In genomic region chr6:38194282-38194572, GRCh38 we compare ENCODE assay signal across 26 cellular contexts.
"Had no signal": no experiment of that assay in that cellular context is flagged by ENCODE, and none has a peak within 500 bp of the region (broad histone marks: within the 10 kb centered on the region; RNA-seq: fewer than 3 reads in every experiment).

No MANE protein-coding gene starts in this region.

- H3K4me1 ChIP-seq: gastrocnemius medialis, heart left ventricle, left lung, right lobe of liver, stomach had no signal

- H3K36me3 ChIP-seq: gastrocnemius medialis, right lobe of liver, stomach, thyroid gland had no signal

- H3K4me1 Mint-ChIP-seq: mesothelial cell of epicardium had no signal

- DNase-seq: central memory CD4-positive, alpha-beta T cell; dorsolateral prefrontal cortex; effector CD4-positive, alpha-beta T cell; foreskin fibroblast; gastrocnemius medialis; heart left ventricle; left cardiac atrium; left lung; mesenchymal stem cell; mucosa of descending colon; stimulated activated CD4-positive, alpha-beta T cell treated with anti-CD3 and anti-CD28 coated beads, Interleukin-12 subunit alpha, Interleukin-12 subunit beta, amount 100 ng/mL, for 4 hours; stimulated activated CD4-positive, alpha-beta T cell treated with anti-CD3 and anti-CD28 coated beads, Interleukin-1b, Interleukin-23, amount 100 ng/mL, for 48 hours; stimulated activated CD4-positive, alpha-beta T cell treated with anti-CD3 and anti-CD28 coated beads, Interleukin-4, amount 100 ng/mL, for 1 hour; stimulated activated CD8-positive, alpha-beta memory T cell treated with anti-CD3 and anti-CD28 coated beads, Interleukin-4, amount 100 ng/mL, for 48 hours; stimulated activated naive CD4-positive, alpha-beta T cell treated with Interleukin-2 at 50 U/mL for 16 hours; stomach; thyroid gland had no signal

- H3K27ac ChIP-seq: dorsolateral prefrontal cortex, epithelial cell of prostate, gastrocnemius medialis, heart left ventricle, hepatocyte, left lung, right lobe of liver, stomach, thyroid gland, upper lobe of left lung had no signal

- H3K9me3 Mint-ChIP-seq: mesothelial cell of epicardium, neural crest cell had no signal

- H3K27ac Mint-ChIP-seq: mesothelial cell of epicardium; naive thymus-derived CD4-positive, alpha-beta T cell had no signal

- H2AFZ ChIP-seq: hepatocyte had no signal

- H3K79me2 ChIP-seq: hepatocyte had no signal

- H3K36me3 Mint-ChIP-seq: mesothelial cell of epicardium had no signal

- H3K4me2 ChIP-seq: hepatocyte, smooth muscle cell had no signal

- H3K4me3 Mint-ChIP-seq: mesothelial cell of epicardium; naive thymus-derived CD4-positive, alpha-beta T cell; neural crest cell had no signal

- H3K9me3 ChIP-seq: gastrocnemius medialis, heart left ventricle, left lung, mucosa of descending colon, right lobe of liver, stomach, thyroid gland, upper lobe of left lung had no signal

- H3K4me3 ChIP-seq: dorsolateral prefrontal cortex, gastrocnemius medialis, heart left ventricle, hepatocyte, left lung, mucosa of descending colon, right lobe of liver, smooth muscle cell, stomach, thyroid gland, upper lobe of left lung had no signal

- ATAC-seq: esophagus mucosa; heart left ventricle; left cardiac atrium; left lung; mucosa of descending colon; naive thymus-derived CD4-positive, alpha-beta T cell had no signal

- H3K27me3 ChIP-seq: dorsolateral prefrontal cortex, gastrocnemius medialis, heart left ventricle, hepatocyte, left lung, right lobe of liver, stomach, thyroid gland, upper lobe of left lung had no signal

- H3K27me3 Mint-ChIP-seq: naive thymus-derived CD4-positive, alpha-beta T cell had no signal
